In genomic region chr6:30679765-30680535, GRCh38 we compare ENCODE assay signal across 10 cellular contexts. TPM values are rescaled to one million over a fixed set of nuclear protein-coding genes. Genes with fewer than 3 reads are reported as not detected.
DNase-seq lines count a peak whose midpoint lies in the region; ATAC-seq, FAIRE-seq and TF ChIP-seq lines count a peak whose summit lies in the region.
"Had no signal": no experiment of that assay in that cellular context is flagged by ENCODE, and none has a peak within 500 bp of the region (broad histone marks: within the 10 kb centered on the region; RNA-seq: fewer than 3 reads in every experiment).

No MANE protein-coding gene starts in this region.

- no peak for DNase-seq in cardiac muscle cell (ENCODE audit: low read depth in 1 of 2, low spot score in 1 of 2)
- DNase-seq in right cardiac atrium: no peak
- DNase-seq in astrocyte of the cerebellum (ENCODE audit: low read depth): no peak
- no peak for DNase-seq in memory B cell (ENCODE audit: low spot score in 2 of 2)
- DNase-seq in uterus: no peak
- no peak for DNase-seq in H54 (ENCODE audit: insufficient read length, low spot score)
- DNase-seq in NCI-H146 (lab: John Stamatoyannopoulos, UW): no peak
- DNase-seq: HCEC 1CT, NCI-H2171 had no signal

- peak overlapping the region; percentile 64 for H3K27ac Mint-ChIP-seq in memory B cell

- H3K27me3 Mint-ChIP-seq in memory B cell: no peaks in the 10 kb centered on the region

- intact Hi-C loops in right cardiac atrium (cut with DNase I): loop anchor here in 2 of 4 donors (1.0 to 10.0 kb wide), 3 partner anchors 42 to 405 kb away; no protein-coding TSS in a partner anchor
- intact Hi-C loops in uterus (cut with DNase I; ENCODE audit: low total_unique reads): loop anchor here (2.0 to 10.0 kb wide), 2 partner anchors 43 to 205 kb away; partner anchors contain the start of gene DDR1

- H3K4me3 Mint-ChIP-seq in memory B cell: peak overlapping the region; percentile 98

- FAIRE-seq in H54 (lab: Jason Lieb, UNC): no peak

- ATAC-seq in right cardiac atrium (no peak), memory B cell (ENCODE audit: low read depth) (no peak), HG03439 (IDR thresholded peaks at IDR 0.05; ENCODE audit: unreplicated experiment) (no peak)

- TF ChIP-seq POLR2A in uterus (IDR thresholded peaks at IDR 0.05): no peak
- no peak for TF ChIP-seq POLR2A in H54 (IDR thresholded peaks at IDR 0.05; ENCODE audit: low read depth, low read length)

- no peaks in the 10 kb centered on the region for H3K9me3 Mint-ChIP-seq in memory B cell

- peaks cover 40% of the 10 kb centered on the region for H3K4me1 Mint-ChIP-seq in memory B cell

- peaks cover 39% of the 10 kb centered on the region for H3K36me3 Mint-ChIP-seq in memory B cell

- H3K4me3 ChIP-seq in cardiac muscle cell (no peak overlapping the region), right cardiac atrium (ENCODE audit: low read length) (no peak overlapping the region), astrocyte of the cerebellum (ENCODE audit: low read depth, low read length) (peak overlapping the region; percentile 16), uterus (no peak overlapping the region)

- H3K27ac ChIP-seq in cardiac muscle cell (peak overlapping the region; percentile 3), right cardiac atrium (ENCODE audit: low read length) (no peak overlapping the region), uterus (peak overlapping the region; percentile 98 to 99)

- H3K4me1 ChIP-seq in cardiac muscle cell (ENCODE audit: low read depth) (peaks cover 35% of the 10 kb centered on the region), right cardiac atrium (ENCODE audit: control insufficient read depth, insufficient read depth, low read length) (peaks cover 5% of the 10 kb centered on the region), uterus (peaks cover 0 to 27% of the 10 kb centered on the region in 2 donors)

- in situ Hi-C loops in astrocyte of the cerebellum (cut with HindIII; ENCODE audit: low sequenced_read_pairs): no loop called here

- WGBS in right cardiac atrium: 62% methylated on average over 7 of the region's 7 CpGs

- H3K9me3 ChIP-seq in cardiac muscle cell (ENCODE audit: low read depth) (no peaks in the 10 kb centered on the region), right cardiac atrium (ENCODE audit: control insufficient read depth, low read length) (no peaks in the 10 kb centered on the region), uterus (no peaks in the 10 kb centered on the region)

- TF ChIP-seq CTCF in cardiac muscle cell (IDR thresholded peaks at IDR 0.05; ENCODE audit: low read depth, low read length) (no peak), astrocyte of the cerebellum (IDR thresholded peaks at IDR 0.05; ENCODE audit: low read depth, low read length, missing control alignments) (no peak), uterus (IDR thresholded peaks at IDR 0.05) (no peak)

- H3K36me3 ChIP-seq in cardiac muscle cell: peaks cover 21% of the 10 kb centered on the region
- H3K36me3 ChIP-seq in uterus: no peaks in the 10 kb centered on the region

- no peaks in the 10 kb centered on the region for H3K27me3 ChIP-seq in cardiac muscle cell
- H3K27me3 ChIP-seq in right cardiac atrium (ENCODE audit: control insufficient read depth, insufficient read depth): no peaks in the 10 kb centered on the region
- H3K27me3 ChIP-seq in uterus: no peaks in the 10 kb centered on the region

RNA-seq across cellular contexts. Expression of gene PPP1R18, which starts 6.5 kb away (rescaled TPM):
- total RNA-seq in cardiac muscle cell: 25.7 and 43.5 TPM in 2 replicates
- 9.9 and 13.0 TPM in 2 replicates for polyA plus RNA-seq in cardiac muscle cell
- 10 to 100 TPM; 21.8 to 33.9 (median 23.5) TPM for total RNA-seq in right cardiac atrium
- 23.1 TPM for polyA plus RNA-seq in right cardiac atrium
- total RNA-seq in uterus: 100 to 1,000 TPM in 1 of 4 donors, 10 to 100 TPM in 3; 15.4 to 114 (median 18.2) TPM

RNA-seq across cellular contexts. Expression of gene DHX16, which starts 7.1 kb away (rescaled TPM):
- total RNA-seq in cardiac muscle cell (36.7 and 38.1 TPM in 2 replicates), right cardiac atrium (10 to 100 TPM; 18.2 to 23.4 (median 20.4) TPM), uterus (10 to 100 TPM in 2 of 4 donors, 1 to 10 TPM in 2; 3.2 to 31.8 (median 16.3) TPM)
- polyA plus RNA-seq in cardiac muscle cell (27.8 and 36.2 TPM in 2 replicates), right cardiac atrium (17.0 TPM)

RNA-seq across cellular contexts. Expression of gene NRM, which starts 10.8 kb away (rescaled TPM):
- total RNA-seq in cardiac muscle cell (13.7 and 17.2 TPM in 2 replicates), right cardiac atrium (1 to 10 TPM; 2.5 to 5.8 (median 5.0) TPM), uterus (10 to 100 TPM in 1 of 4 donors, 1 to 10 TPM in 2, under 1 TPM in 1; 0.59 to 29.3 (median 5.4) TPM)
- polyA plus RNA-seq in cardiac muscle cell (29.1 and 33.8 TPM in 2 replicates), right cardiac atrium (5.3 TPM)

RNA-seq across cellular contexts. Expression of gene C6orf136, which starts 33.0 kb away (rescaled TPM):
- total RNA-seq in cardiac muscle cell (27.5 and 28.5 TPM in 2 replicates), right cardiac atrium (10 to 100 TPM; 37.9 to 53.0 (median 45.5) TPM), uterus (10 to 100 TPM in 1 of 4 donors, 1 to 10 TPM in 3; 5.6 to 22.2 (median 7.7) TPM)
- polyA plus RNA-seq in cardiac muscle cell (31.7 and 40.1 TPM in 2 replicates), right cardiac atrium (46.3 TPM)

RNA-seq across cellular contexts. Expression of gene MDC1, which starts 37.1 kb away (rescaled TPM):
- 14.3 and 21.9 TPM in 2 replicates for total RNA-seq in cardiac muscle cell
- polyA plus RNA-seq in cardiac muscle cell: 30.0 and 44.1 TPM in 2 replicates
- 10 to 100 TPM; 20.7 to 26.6 (median 24.2) TPM for total RNA-seq in right cardiac atrium
- 11.1 TPM for polyA plus RNA-seq in right cardiac atrium
- 10 to 100 TPM in 2 of 4 donors, 1 to 10 TPM in 2; 3.1 to 61.9 (median 10.2) TPM for total RNA-seq in uterus
